Comparison of ENCODE assay signal across 8 cellular contexts in the genomic region with DNA sequence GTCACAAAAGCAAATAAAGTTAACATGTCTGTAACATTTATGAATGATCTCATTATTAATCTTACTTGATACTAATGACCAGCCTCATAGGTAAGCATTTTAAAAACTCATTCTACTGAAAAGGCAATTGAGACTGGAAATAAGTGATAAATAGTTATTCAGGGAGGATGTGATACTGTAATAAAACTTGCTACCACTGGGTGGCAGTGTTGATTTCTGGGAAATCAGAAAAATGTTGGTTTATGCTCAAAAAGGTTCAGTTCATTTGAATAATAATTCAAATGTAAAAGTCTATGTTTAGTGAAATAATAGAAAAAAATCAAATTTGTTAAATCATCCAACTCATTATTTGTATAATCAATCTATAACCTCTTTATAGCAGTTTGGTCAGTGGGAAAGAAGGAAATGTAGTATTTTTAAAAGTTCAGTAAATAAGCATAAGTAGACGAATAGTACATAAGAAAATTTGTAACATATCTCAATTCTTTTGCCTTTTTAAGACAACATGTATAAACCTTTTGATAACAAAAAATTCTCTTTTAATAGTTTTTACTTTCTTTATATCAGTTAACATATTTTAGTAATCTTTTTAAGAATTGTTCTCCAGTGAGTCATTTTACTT. TPM values are rescaled to one million over a fixed set of nuclear protein-coding genes. Genes with fewer than 3 reads are reported as not detected.
DNase-seq lines count a peak whose midpoint lies in the region; ATAC-seq and TF ChIP-seq lines count a peak whose summit lies in the region.

No MANE protein-coding gene starts in this region.

- no peaks in the 10 kb centered on the region for H3K27me3 Mint-ChIP-seq in CD4-positive, alpha-beta memory T cell

- no peak for TF ChIP-seq POLR2A in breast epithelium (IDR thresholded peaks at IDR 0.05)

- H3K27ac Mint-ChIP-seq in CD4-positive, alpha-beta memory T cell = peak overlapping the region in 1 of 7 donors; percentile 69

- POLR2A ChIA-PET in CD4-positive, alpha-beta memory T cell (lab: Charles Lee; ENCODE audit: partially characterized antibody) = interaction anchor here (1.0 kb wide), 1 partner anchor 42 kb away, joined by 3 read pairs; a partner anchor contains a TSS

- peaks cover 41 to 74% (median 60%) of the 10 kb centered on the region in 4 donors for H3K4me1 Mint-ChIP-seq in CD4-positive, alpha-beta memory T cell

- no peak overlapping the region for H3K4me3 Mint-ChIP-seq in CD4-positive, alpha-beta memory T cell

- no peaks in the 10 kb centered on the region for H3K27me3 ChIP-seq in CD4-positive, alpha-beta memory T cell (ENCODE audit: insufficient read depth, low read length)
- no peaks in the 10 kb centered on the region for H3K27me3 ChIP-seq in breast epithelium

- no peak overlapping the region for H3K27ac ChIP-seq in CD4-positive, alpha-beta memory T cell (ENCODE audit: low read depth, low read length)
- H3K27ac ChIP-seq in breast epithelium = no peak overlapping the region

- H3K4me3 ChIP-seq in CD4-positive, alpha-beta memory T cell (ENCODE audit: low read length in 2 of 2) = no peak overlapping the region
- H3K4me3 ChIP-seq in breast epithelium = no peak overlapping the region

- CTCF ChIA-PET in CD4-positive, alpha-beta memory T cell (lab: Charles Lee; ENCODE audit: partially characterized antibody) = interaction anchor here (0.7 to 1.0 kb wide), 3 partner anchors 54 to 667 kb away, joined by 3 to 6 read pairs (median 3); no protein-coding TSS in a partner anchor

- TF ChIP-seq CTCF in breast epithelium (IDR thresholded peaks at IDR 0.05) = peak; percentile 55 to 67 (median 64)

- ATAC-seq in GM18519 (IDR thresholded peaks at IDR 0.05; ENCODE audit: low FRiP score, unreplicated experiment) = peak; percentile 34
- no peak for ATAC-seq in GM21367 (IDR thresholded peaks at IDR 0.05; ENCODE audit: unreplicated experiment)
- no peak for ATAC-seq in GM19463 (IDR thresholded peaks at IDR 0.05; ENCODE audit: unreplicated experiment)

- H3K9me3 Mint-ChIP-seq in CD4-positive, alpha-beta memory T cell = no peaks in the 10 kb centered on the region

- H3K36me3 ChIP-seq in CD4-positive, alpha-beta memory T cell (ENCODE audit: insufficient read depth, low read length) = peaks cover 12% of the 10 kb centered on the region
- H3K36me3 ChIP-seq in breast epithelium = no peaks in the 10 kb centered on the region

- peaks cover 43% of the 10 kb centered on the region for H3K4me1 ChIP-seq in CD4-positive, alpha-beta memory T cell (ENCODE audit: insufficient read depth, low read length)
- no peaks in the 10 kb centered on the region for H3K4me1 ChIP-seq in breast epithelium

- intact Hi-C loops in CD4-positive, alpha-beta memory T cell (cut with micrococcal nuclease) = loop anchor here (1.0 to 5.0 kb wide), 8 partner anchors 43 to 690 kb away; no protein-coding TSS in a partner anchor
- intact Hi-C loops in breast epithelium (cut with DNase I; ENCODE audit: low total_unique reads) = no loop called here

- peaks cover 17 to 25% of the 10 kb centered on the region in 2 donors for H3K36me3 Mint-ChIP-seq in CD4-positive, alpha-beta memory T cell

- peak in 4 of 5 donors; percentile 41 to 56 (median 46) for DNase-seq in CD4-positive, alpha-beta memory T cell
- DNase-seq in NCI-H345 treated with DMSO at 0.1 percent for 48 hours (lab: John Stamatoyannopoulos, UW; ENCODE audit: unreplicated experiment) = peak; percentile 17
- no peak for DNase-seq in breast epithelium (ENCODE audit: low spot score in 2 of 2)
- peak; percentile 48 to 68 for DNase-seq in lung microvascular endothelial cell (ENCODE audit: low read depth in 2 of 2)
- no peak for DNase-seq in GDM1 (lab: John Stamatoyannopoulos, UW)

- no peaks in the 10 kb centered on the region for H3K9me3 ChIP-seq in CD4-positive, alpha-beta memory T cell (ENCODE audit: control insufficient read depth in 1 of 2, low read length in 2 of 2)
- H3K9me3 ChIP-seq in breast epithelium = no peaks in the 10 kb centered on the region

RNA-seq across cellular contexts. Expression of a gene that starts 9.6 kb away (rescaled TPM):
- total RNA-seq in CD4-positive, alpha-beta memory T cell = 10 to 100 TPM; 22.9 to 23.2 TPM
- 10 to 100 TPM; 13.4 to 15.8 TPM for polyA plus RNA-seq in CD4-positive, alpha-beta memory T cell
- total RNA-seq in breast epithelium = 10 to 100 TPM in 2 of 3 donors, 1 to 10 TPM in 1; 9.9 to 20.5 (median 14.4) TPM
- 5.9 and 6.7 TPM in 2 replicates for total RNA-seq in lung microvascular endothelial cell

RNA-seq across cellular contexts. Expression of a gene that starts 12.4 kb away (rescaled TPM):
- 10 to 100 TPM; 11.1 to 11.4 TPM for total RNA-seq in CD4-positive, alpha-beta memory T cell
- 1 to 10 TPM; 2.7 to 6.6 TPM for polyA plus RNA-seq in CD4-positive, alpha-beta memory T cell
- 10 to 100 TPM; 10.1 to 11.1 (median 10.1) TPM for total RNA-seq in breast epithelium
- 7.6 and 10.3 TPM in 2 replicates for total RNA-seq in lung microvascular endothelial cell

RNA-seq across cellular contexts. Expression of a gene that starts 41.8 kb away (rescaled TPM):
- 10 to 100 TPM; 35.8 to 37.9 TPM for total RNA-seq in CD4-positive, alpha-beta memory T cell
- polyA plus RNA-seq in CD4-positive, alpha-beta memory T cell = 10 to 100 TPM; 44.8 to 54.6 TPM
- total RNA-seq in breast epithelium (1 to 10 TPM; 3.2 to 4.5 (median 3.9) TPM), lung microvascular endothelial cell (under 0.01 and 0.60 TPM in 2 replicates)

Comparison
In these comparisons a context has a peak if more than half of its experiments do, and no peak if none do; other contexts are left out.
1. DNase-seq: peak in CD4-positive, alpha-beta memory T cell (4 of 5), NCI-H345 treated with DMSO at 0.1 percent for 48 hours (single experiment) and lung microvascular endothelial cell (2 of 2); none in breast epithelium (0 of 2) and GDM1 (single experiment).
2. RNA of a gene that starts 41.8 kb away (total RNA-seq): 35.8 to 37.9 TPM in CD4-positive, alpha-beta memory T cell; 3.2 to 4.5 TPM in breast epithelium and under 0.01 to 0.60 TPM in lung microvascular endothelial cell; every median in the first group is over 4 times any median in the second.